8 cellular contexts compared by ENCODE assay signal in genomic region chr10:72331575-72332422, GRCh38. TPM values are rescaled to one million over a fixed set of nuclear protein-coding genes. Genes with fewer than 3 reads are reported as not detected.
DNase-seq lines count a peak whose midpoint lies in the region; ATAC-seq, FAIRE-seq and TF ChIP-seq lines count a peak whose summit lies in the region.

No MANE protein-coding gene starts in this region.

- peak; percentile 96 for DNase-seq in DMS153 (lab: John Stamatoyannopoulos, UW)
- DNase-seq in H54 (ENCODE audit: insufficient read length, low spot score) = peak; percentile 68
- DNase-seq in NCI-H1417 treated with DMSO at 0.1 percent for 48 hours (lab: John Stamatoyannopoulos, UW) = peak; percentile 52
- peak; percentile 71 to 89 (median 80) for DNase-seq in T-helper 17 cell
- DNase-seq in ascending aorta (ENCODE audit: low spot score in 2 of 2) = peak; percentile 81 to 92
- DNase-seq in hippocampal formation (lab: John Stamatoyannopoulos, UW) = peak; percentile 84 to 93
- peak; percentile 97 for DNase-seq in retinal pigment epithelial cell (ENCODE audit: low read depth)
- DNase-seq in GOT3 (lab: John Stamatoyannopoulos, UW) = no peak

- peak; percentile 22 to 38 (median 26) for TF ChIP-seq CTCF in ascending aorta (IDR thresholded peaks at IDR 0.05)
- TF ChIP-seq CTCF in retinal pigment epithelial cell (conservative IDR thresholded peaks at IDR 0.05; ENCODE audit: low read depth, low read length) = peak; percentile 36

- peaks cover 15 to 25% of the 10 kb centered on the region in 2 donors for H3K36me3 ChIP-seq in ascending aorta

- H3K4me1 Mint-ChIP-seq in T-helper 17 cell = peaks cover 58% of the 10 kb centered on the region

- peaks cover 0 to 59% of the 10 kb centered on the region in 2 donors for H3K4me1 ChIP-seq in ascending aorta

- H3K4me3 Mint-ChIP-seq in T-helper 17 cell = peak overlapping the region; percentile 88

- intact Hi-C loops in ascending aorta (cut with DNase I) = no loop called here

- peak; percentile 76 for ATAC-seq in T-helper 17 cell

- FAIRE-seq in H54 (lab: Jason Lieb, UNC) = no peak

- peak overlapping the region; percentile 97 for H3K27ac Mint-ChIP-seq in T-helper 17 cell

- peak overlapping the region; percentile 66 to 94 for H3K27ac ChIP-seq in ascending aorta

- H3K4me3 ChIP-seq in ascending aorta = peak overlapping the region in 1 of 2 donors; percentile 27
- H3K4me3 ChIP-seq in retinal pigment epithelial cell (ENCODE audit: low read length) = no peak overlapping the region

- H3K9me3 ChIP-seq in T-helper 17 cell (ENCODE audit: control insufficient read depth, low read length, poor library complexity, severe bottlenecking) = no peaks in the 10 kb centered on the region
- no peaks in the 10 kb centered on the region for H3K9me3 ChIP-seq in ascending aorta

- H3K27me3 ChIP-seq in ascending aorta = no peaks in the 10 kb centered on the region

- no peak for TF ChIP-seq POLR2A in H54 (IDR thresholded peaks at IDR 0.05; ENCODE audit: low read depth, low read length)

- no peaks in the 10 kb centered on the region for H3K36me3 Mint-ChIP-seq in T-helper 17 cell (ENCODE audit: low read depth)

- no peaks in the 10 kb centered on the region for H3K27me3 Mint-ChIP-seq in T-helper 17 cell

RNA-seq across cellular contexts. Expression of gene DNAJB12, which starts 22.9 kb away (rescaled TPM):
- total RNA-seq in T-helper 17 cell (10 to 100 TPM; 32.7 to 42.9 TPM), ascending aorta (46.1 TPM)

RNA-seq across cellular contexts. Expression of gene DDIT4, which starts 58.1 kb away (rescaled TPM):
- total RNA-seq in T-helper 17 cell = 100 to 1,000 TPM; 186 to 300 TPM
- total RNA-seq in ascending aorta = 394 TPM
